ENCODE assay signal across 17 cellular contexts in the genomic region with DNA sequence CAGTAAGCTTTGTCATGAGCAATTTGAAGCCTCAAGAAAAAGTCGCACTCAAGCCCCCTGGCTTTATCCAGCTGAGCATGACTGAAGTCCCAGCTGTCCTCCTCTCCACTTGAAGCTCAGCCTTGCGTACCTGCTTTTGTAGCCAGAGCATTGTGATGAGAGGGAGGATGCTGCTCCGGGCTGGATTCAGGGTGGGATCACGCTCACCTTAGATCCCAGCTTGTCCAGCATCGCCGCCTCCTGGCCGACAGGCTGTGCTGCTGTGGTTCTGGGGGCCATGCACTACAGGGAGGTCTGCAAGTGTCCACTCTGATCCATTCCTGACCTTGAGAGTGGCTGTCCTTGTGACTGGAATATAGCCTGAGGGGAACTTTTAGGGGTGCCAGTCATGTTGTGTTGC.
DNase-seq lines count a peak whose midpoint lies in the region; ATAC-seq and TF ChIP-seq lines count a peak whose summit lies in the region.
"Had no signal": no experiment of that assay in that cellular context is flagged by ENCODE, and none has a peak within 500 bp of the region (broad histone marks: within the 10 kb centered on the region; RNA-seq: fewer than 3 reads in every experiment).

No MANE protein-coding gene starts in this region.

- peaks cover 96% of the 10 kb centered on the region for H3K27me3 ChIP-seq in RWPE2 (ENCODE audit: insufficient read depth, poor library complexity, severe bottlenecking)
- H3K27me3 ChIP-seq in breast epithelium, result no peaks in the 10 kb centered on the region
- H3K27me3 ChIP-seq: upper lobe of left lung had no signal

- no peak overlapping the region for H3K27ac ChIP-seq in RWPE2 (ENCODE audit: poor library complexity, severe bottlenecking)
- H3K27ac ChIP-seq in breast epithelium, result no peak overlapping the region
- H3K27ac ChIP-seq: RWPE1, upper lobe of left lung had no signal

- TF ChIP-seq POLR2A in breast epithelium (IDR thresholded peaks at IDR 0.05), result no peak

- H3K4me1 ChIP-seq in RWPE2 (ENCODE audit: insufficient read depth, poor library complexity, severe bottlenecking) (no peaks in the 10 kb centered on the region), breast epithelium (no peaks in the 10 kb centered on the region)
- H3K4me1 ChIP-seq: upper lobe of left lung had no signal

- POLR2A ChIA-PET in AG04449 (lab: Yijun Ruan, JAX), result no interaction called here
- POLR2A ChIA-PET in HEK293T (lab: Yijun Ruan, JAX), result no interaction called here

- no peak overlapping the region for H3K4me3 ChIP-seq in AG04449 (ENCODE audit: low read depth, low read length)
- H3K4me3 ChIP-seq in RWPE2 (ENCODE audit: severe bottlenecking), result no peak overlapping the region
- H3K4me3 ChIP-seq in breast epithelium, result no peak overlapping the region
- H3K4me3 ChIP-seq: upper lobe of left lung had no signal

- H3K9me3 ChIP-seq in RWPE2 (ENCODE audit: severe bottlenecking) (no peaks in the 10 kb centered on the region), breast epithelium (no peaks in the 10 kb centered on the region)
- H3K9me3 ChIP-seq: upper lobe of left lung had no signal

- DNase-seq in AG04449 (ENCODE audit: low read depth, low spot score), result no peak
- DNase-seq in HEK293T (ENCODE audit: extremely low spot score), result peak; percentile 14
- DNase-seq in RWPE2 (ENCODE audit: low spot score), result no peak
- DNase-seq in iPS DF 4.7 (ENCODE audit: extremely low read depth, low spot score), result peak; percentile 19
- DNase-seq in foreskin melanocyte, result no peak
- no peak for DNase-seq in mesenteric fat pad (ENCODE audit: low spot score)
- DNase-seq in breast epithelium (ENCODE audit: low spot score in 2 of 2), result no peak
- DNase-seq: activated CD4-positive, alpha-beta T cell treated with anti-CD3 and anti-CD28 coated beads for 4 hours; activated CD8-positive, alpha-beta memory T cell treated with anti-CD3 and anti-CD28 coated beads, Interleukin-2, amount 50 U/mL, for 48 hours; foreskin fibroblast; mesenchymal stem cell; NCI-H1105; stimulated activated CD4-positive, alpha-beta T cell treated with anti-CD3 and anti-CD28 coated beads, Interleukin-4, amount 100 ng/mL, for 4 hours had no signal

- ATAC-seq in RWPE2 (ENCODE audit: low read depth), result peak; percentile 58; the same call in 1 of the 3 replicates
- no peak for ATAC-seq in HG03045 (IDR thresholded peaks at IDR 0.05; ENCODE audit: unreplicated experiment)
- ATAC-seq: activated naive CD4-positive, alpha-beta T cell treated with anti-CD3 and anti-CD28 coated beads, Interleukin-2, amount 50 U/mL, for 72 hours had no signal

- CTCF ChIA-PET in AG04449 (lab: Yijun Ruan, JAX) (interaction anchor here (1.9 kb wide), 1 partner anchor 243 kb away, joined by 5 read pairs; no protein-coding TSS in a partner anchor), HEK293T (lab: Yijun Ruan, JAX) (no interaction called here)

- TF ChIP-seq CTCF in AG04449 (IDR thresholded peaks at IDR 0.05; ENCODE audit: insufficient read depth, low read length, missing control alignments) (peak; percentile 19), RWPE2 (IDR thresholded peaks at IDR 0.05; ENCODE audit: poor library complexity, severe bottlenecking) (peak; percentile 54), breast epithelium (IDR thresholded peaks at IDR 0.05) (no peak)

- H3K36me3 ChIP-seq in RWPE2 (ENCODE audit: low read depth) (no peaks in the 10 kb centered on the region), breast epithelium (no peaks in the 10 kb centered on the region)
- H3K36me3 ChIP-seq: upper lobe of left lung had no signal

- intact Hi-C loops in breast epithelium (cut with DNase I; ENCODE audit: low total_unique reads), result no loop called here

TF ChIP-seq in HEK293T, 16 proteins besides CTCF, POLR2A, EP300 and RAD21:
- TF ChIP-seq NFRKB (IDR thresholded peaks at IDR 0.05) (no peak), FOXA1 (IDR thresholded peaks at IDR 0.05) (no peak), CTBP1 (IDR thresholded peaks at IDR 0.05; ENCODE audit: borderline replicate concordance) (no peak), HDGF (IDR thresholded peaks at IDR 0.05; ENCODE audit: borderline replicate concordance) (no peak), ARNT (IDR thresholded peaks at IDR 0.05) (no peak), LEF1 (IDR thresholded peaks at IDR 0.05; ENCODE audit: borderline replicate concordance) (no peak), SUZ12 (IDR thresholded peaks at IDR 0.05) (no peak), TARDBP (IDR thresholded peaks at IDR 0.05) (no peak), FOXM1 (IDR thresholded peaks at IDR 0.05; ENCODE audit: borderline replicate concordance) (no peak), FOXK2 (IDR thresholded peaks at IDR 0.05) (no peak), ZNF384 (IDR thresholded peaks at IDR 0.05) (no peak), BHLHE40 (IDR thresholded peaks at IDR 0.05; ENCODE audit: borderline replicate concordance) (no peak), ELF4 (IDR thresholded peaks at IDR 0.05) (no peak)
- TF ChIP-seq, protein P1, sequence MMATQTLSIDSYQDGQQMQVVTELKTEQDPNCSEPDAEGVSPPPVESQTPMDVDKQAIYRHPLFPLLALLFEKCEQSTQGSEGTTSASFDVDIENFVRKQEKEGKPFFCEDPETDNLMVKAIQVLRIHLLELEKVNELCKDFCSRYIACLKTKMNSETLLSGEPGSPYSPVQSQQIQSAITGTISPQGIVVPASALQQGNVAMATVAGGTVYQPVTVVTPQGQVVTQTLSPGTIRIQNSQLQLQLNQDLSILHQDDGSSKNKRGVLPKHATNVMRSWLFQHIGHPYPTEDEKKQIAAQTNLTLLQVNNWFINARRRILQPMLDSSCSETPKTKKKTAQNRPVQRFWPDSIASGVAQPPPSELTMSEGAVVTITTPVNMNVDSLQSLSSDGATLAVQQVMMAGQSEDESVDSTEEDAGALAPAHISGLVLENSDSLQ (IDR thresholded peaks at IDR 0.05), result no peak

Comparison
In these comparisons a context has a peak if more than half of its experiments do, and no peak if none do; other contexts are left out.
1. DNase-seq: peak in HEK293T (single experiment) and iPS DF 4.7 (single experiment); none in AG04449 (single experiment), RWPE2 (single experiment), foreskin melanocyte (single experiment), mesenteric fat pad (single experiment) and breast epithelium (0 of 2).
2. CTCF ChIP-seq: peak in AG04449 (single experiment) and RWPE2 (single experiment); none in breast epithelium (0 of 3).